8 cellular contexts compared by ENCODE assay signal in genomic region chr2:179861027-179861776, GRCh38. TPM values are rescaled to one million over a fixed set of nuclear protein-coding genes. Genes with fewer than 3 reads are reported as not detected.
DNase-seq lines count a peak whose midpoint lies in the region; ATAC-seq and TF ChIP-seq lines count a peak whose summit lies in the region.

ZNF385B (minus strand) TSS chr2:179861612.

- H3K4me3 ChIP-seq in AG10803 (ENCODE audit: low read length) (peak within 1 kb of the TSS; percentile 60), retinal pigment epithelial cell (ENCODE audit: low read length) (peak within 1 kb of the TSS; percentile 60)

- H3K27ac Mint-ChIP-seq in activated T-helper 17 cell treated with anti-CD3 and anti-CD28 coated beads, Interleukin-2, amount 50 U/mL, for 72 hours = no peak within 1 kb of the TSS

- ATAC-seq in GM18907 (IDR thresholded peaks at IDR 0.05; ENCODE audit: unreplicated experiment) (peak; percentile 48), left cardiac atrium (peak; percentile 81 to 83), GM21515 (IDR thresholded peaks at IDR 0.05; ENCODE audit: unreplicated experiment) (no peak)
- ATAC-seq in activated T-helper 17 cell treated with anti-CD3 and anti-CD28 coated beads, Interleukin-2, amount 50 U/mL, for 72 hours (replicated peaks) = no peak

- intact Hi-C loops in left cardiac atrium (cut with DNase I) = no loop called here

- H3K9me3 Mint-ChIP-seq in activated T-helper 17 cell treated with anti-CD3 and anti-CD28 coated beads, Interleukin-2, amount 50 U/mL, for 72 hours = no peaks in the 10 kb centered on the region

- TF ChIP-seq CTCF in AG10803 (conservative IDR thresholded peaks at IDR 0.05; ENCODE audit: low read length) (no peak), retinal pigment epithelial cell (conservative IDR thresholded peaks at IDR 0.05; ENCODE audit: low read depth, low read length) (no peak)

- peaks cover 73% of the 10 kb centered on the region for H3K27me3 Mint-ChIP-seq in activated T-helper 17 cell treated with anti-CD3 and anti-CD28 coated beads, Interleukin-2, amount 50 U/mL, for 72 hours

- no peaks in the 10 kb centered on the region for H3K36me3 Mint-ChIP-seq in activated T-helper 17 cell treated with anti-CD3 and anti-CD28 coated beads, Interleukin-2, amount 50 U/mL, for 72 hours (ENCODE audit: low read depth)

- DNase-seq in AG10803 (ENCODE audit: low read depth) = no peak
- peak; percentile 36 for DNase-seq in HuH-7 (ENCODE audit: low spot score)
- DNase-seq in left cardiac atrium = peak; percentile 32
- DNase-seq in retinal pigment epithelial cell (ENCODE audit: low read depth) = no peak
- no peak for DNase-seq in GM19240 (ENCODE audit: insufficient read length, low spot score)

- H3K4me3 Mint-ChIP-seq in activated T-helper 17 cell treated with anti-CD3 and anti-CD28 coated beads, Interleukin-2, amount 50 U/mL, for 72 hours = peak within 1 kb of the TSS; percentile 12

- no peaks in the 10 kb centered on the region for H3K4me1 Mint-ChIP-seq in activated T-helper 17 cell treated with anti-CD3 and anti-CD28 coated beads, Interleukin-2, amount 50 U/mL, for 72 hours

RNA-seq across cellular contexts. Expression of gene ZNF385B, which starts in this region (rescaled TPM):
- total RNA-seq in activated T-helper 17 cell treated with anti-CD3 and anti-CD28 coated beads, Interleukin-2, amount 50 U/mL, for 72 hours = not detected
- total RNA-seq in left cardiac atrium = 10 to 100 TPM; 14.3 to 36.7 TPM

Comparison
In these comparisons a context has a peak if more than half of its experiments do, and no peak if none do; other contexts are left out.
1. RNA of gene ZNF385B (total RNA-seq): 14.3 to 36.7 TPM in left cardiac atrium; not detected in activated T-helper 17 cell treated with anti-CD3 and anti-CD28 coated beads, Interleukin-2, amount 50 U/mL, for 72 hours; every median in the first group is over 10 times any median in the second.
2. DNase-seq: peak in HuH-7 (single experiment) and left cardiac atrium (single experiment); none in AG10803 (single experiment), retinal pigment epithelial cell (single experiment) and GM19240 (single experiment).
3. ATAC-seq: peak in GM18907 (single experiment) and left cardiac atrium (2 of 2); none in activated T-helper 17 cell treated with anti-CD3 and anti-CD28 coated beads, Interleukin-2, amount 50 U/mL, for 72 hours (single experiment) and GM21515 (single experiment).